In genomic region chr4:95018845-95019244, GRCh38 we compare ENCODE assay signal across 18 cellular contexts.
"Had no signal": no experiment of that assay in that cellular context is flagged by ENCODE, and none has a peak within 500 bp of the region (broad histone marks: within the 10 kb centered on the region; RNA-seq: fewer than 3 reads in every experiment).

No MANE protein-coding gene starts in this region.

- H3K27ac ChIP-seq: parathyroid adenoma, right atrium auricular region, tibial artery had no signal

- H3K27ac Mint-ChIP-seq: activated CD4-positive, alpha-beta memory T cell treated with anti-CD3 and anti-CD28 coated beads, Interleukin-2, amount 10 ng/mL, durations not matched to agents 7 days and 5 days; activated CD8-positive, alpha-beta memory T cell treated with anti-CD3 and anti-CD28 coated beads, Interleukin-2, amount 10 ng/mL, durations not matched to agents 7 days and 5 days; activated naive CD8-positive, alpha-beta T cell treated with anti-CD3 and anti-CD28 coated beads for 36 hours; naive B cell had no signal

- H3K9me3 ChIP-seq: mucosa of descending colon, right atrium auricular region, tibial artery had no signal

- H3K9me3 Mint-ChIP-seq: activated CD4-positive, alpha-beta memory T cell treated with anti-CD3 and anti-CD28 coated beads, Interleukin-2, amount 10 ng/mL, durations not matched to agents 7 days and 5 days; activated naive CD8-positive, alpha-beta T cell treated with anti-CD3 and anti-CD28 coated beads for 36 hours; naive B cell had no signal

- H3K4me1 Mint-ChIP-seq: activated CD4-positive, alpha-beta memory T cell treated with anti-CD3 and anti-CD28 coated beads, Interleukin-2, amount 10 ng/mL, durations not matched to agents 7 days and 5 days; activated CD8-positive, alpha-beta memory T cell treated with anti-CD3 and anti-CD28 coated beads, Interleukin-2, amount 10 ng/mL, durations not matched to agents 7 days and 5 days; activated naive CD8-positive, alpha-beta T cell treated with anti-CD3 and anti-CD28 coated beads for 36 hours; naive B cell had no signal

- H3K4me1 ChIP-seq: parathyroid adenoma, right atrium auricular region had no signal

- H3K4me3 Mint-ChIP-seq: activated CD4-positive, alpha-beta memory T cell treated with anti-CD3 and anti-CD28 coated beads, Interleukin-2, amount 10 ng/mL, durations not matched to agents 7 days and 5 days; activated CD8-positive, alpha-beta memory T cell treated with anti-CD3 and anti-CD28 coated beads, Interleukin-2, amount 10 ng/mL, durations not matched to agents 7 days and 5 days; activated naive CD8-positive, alpha-beta T cell treated with anti-CD3 and anti-CD28 coated beads for 36 hours; naive B cell had no signal

- H3K4me3 ChIP-seq: mucosa of descending colon, right atrium auricular region, tibial artery had no signal

- H3K27me3 Mint-ChIP-seq: activated CD4-positive, alpha-beta memory T cell treated with anti-CD3 and anti-CD28 coated beads, Interleukin-2, amount 10 ng/mL, durations not matched to agents 7 days and 5 days; activated CD8-positive, alpha-beta memory T cell treated with anti-CD3 and anti-CD28 coated beads, Interleukin-2, amount 10 ng/mL, durations not matched to agents 7 days and 5 days; activated naive CD8-positive, alpha-beta T cell treated with anti-CD3 and anti-CD28 coated beads for 36 hours; naive B cell had no signal

- H3K27me3 ChIP-seq: right atrium auricular region, tibial artery had no signal

- H3K9ac ChIP-seq: parathyroid adenoma had no signal

- H3K36me3 Mint-ChIP-seq: activated CD8-positive, alpha-beta memory T cell treated with anti-CD3 and anti-CD28 coated beads, Interleukin-2, amount 10 ng/mL, durations not matched to agents 7 days and 5 days; activated naive CD8-positive, alpha-beta T cell treated with anti-CD3 and anti-CD28 coated beads for 36 hours; naive B cell had no signal

- H3K36me3 ChIP-seq: right atrium auricular region, tibial artery had no signal

- DNase-seq: activated CD4-positive, alpha-beta memory T cell treated with anti-CD3 and anti-CD28 coated beads, Interleukin-2, amount 10 ng/mL, durations not matched to agents 7 days and 5 days; activated CD4-positive, alpha-beta T cell treated with anti-CD3 and anti-CD28 coated beads for 48 hours; activated CD4-positive, CD25-positive, alpha-beta regulatory T cell; activated CD8-positive, alpha-beta memory T cell treated with anti-CD3 and anti-CD28 coated beads, Interleukin-2, amount 10 ng/mL, durations not matched to agents 7 days and 5 days; activated naive CD4-positive, alpha-beta T cell; activated naive CD8-positive, alpha-beta T cell treated with anti-CD3 and anti-CD28 coated beads for 36 hours; amniotic stem cell; dermis blood vessel endothelial cell; effector memory CD4-positive, alpha-beta T cell; mesenchymal stem cell; mucosa of descending colon; naive B cell; stimulated activated CD4-positive, alpha-beta T cell treated with anti-CD3 and anti-CD28 coated beads, Interleukin-2, amount 100 ng/mL, for 24 hours; stimulated activated naive CD4-positive, alpha-beta T cell treated with Interleukin-2 at 50 U/mL for 16 hours; T-helper 9 cell; tibial artery had no signal

- ATAC-seq: activated CD8-positive, alpha-beta memory T cell treated with anti-CD3 and anti-CD28 coated beads, Interleukin-2, amount 10 ng/mL, durations not matched to agents 7 days and 5 days; mucosa of descending colon had no signal
